25 cellular contexts compared by ENCODE assay signal in genomic region chr1:230072866-230073265, GRCh38. TPM values are rescaled to one million over a fixed set of nuclear protein-coding genes. Genes with fewer than 3 reads are reported as not detected.
DNase-seq lines count a peak whose midpoint lies in the region; ATAC-seq and TF ChIP-seq lines count a peak whose summit lies in the region.
"Had no signal": no experiment of that assay in that cellular context is flagged by ENCODE, and none has a peak within 500 bp of the region (broad histone marks: within the 10 kb centered on the region; RNA-seq: fewer than 3 reads in every experiment).

No MANE protein-coding gene starts in this region.

- H3K79me1 ChIP-seq in trophoblast cell (ENCODE audit: low read length): peaks cover 8% of the 10 kb centered on the region

- H3K4me1 ChIP-seq in Loucy (ENCODE audit: insufficient read depth, low read length, poor library complexity, severe bottlenecking) (peaks cover 74% of the 10 kb centered on the region), trophoblast cell (ENCODE audit: control insufficient read depth in 1 of 2, insufficient read depth in 2 of 2, low read length in 2 of 2) (peaks cover 11 to 16% of the 10 kb centered on the region in 2 experiments)

- peak; percentile 52 for DNase-seq in activated CD8-positive, alpha-beta memory T cell treated with anti-CD3 and anti-CD28 coated beads for 24 hours
- no peak for DNase-seq in activated CD8-positive, alpha-beta memory T cell treated with anti-CD3 and anti-CD28 coated beads, Interleukin-2, amount 50 U/mL, for 48 hours
- DNase-seq in chondrocyte (ENCODE audit: low spot score): no peak
- no peak for DNase-seq in trophoblast cell
- DNase-seq in activated effector memory CD4-positive, alpha-beta T cell treated with anti-CD3 and anti-CD28 coated beads, Interleukin-2, amount 50 U/mL, for 16 hours: no peak
- DNase-seq in activated CD4-positive, alpha-beta T cell treated with anti-CD3 and anti-CD28 coated beads, Interleukin-2, amount 10 ng/mL, durations not matched to agents 24 days and 14 days: no peak
- DNase-seq: 8988T; glutamatergic neuron; GOT3; mesendoderm; naive thymus-derived CD8-positive, alpha-beta T cell; NCI-H146; NCI-H2171 treated with DMSO at 0.1 percent for 48 hours; NCI-H526; right lobe of liver; stimulated activated CD8-positive, alpha-beta memory T cell treated with anti-CD3 and anti-CD28 coated beads, Interleukin-4, amount 100 ng/mL, for 48 hours; upper lobe of right lung had no signal

- peak overlapping the region; percentile 36 for H3K9ac ChIP-seq in Loucy (ENCODE audit: low read depth, low read length, poor library complexity, severe bottlenecking)
- H3K9ac ChIP-seq in trophoblast cell (ENCODE audit: low read length): no peak overlapping the region

- H3K79me2 ChIP-seq in Loucy (ENCODE audit: insufficient read depth, low read length) (peaks cover 100% of the 10 kb centered on the region), trophoblast cell (ENCODE audit: control insufficient read depth, insufficient read depth, low read length, poor library complexity) (peaks cover 17% of the 10 kb centered on the region)

- H3K14ac ChIP-seq in trophoblast cell (ENCODE audit: low read length): no peak overlapping the region

- H3K27me3 ChIP-seq in Loucy (ENCODE audit: insufficient read depth, low read length, poor library complexity, severe bottlenecking): no peaks in the 10 kb centered on the region
- H3K27me3 ChIP-seq in trophoblast cell (ENCODE audit: insufficient read depth, low read length): no peaks in the 10 kb centered on the region
- H3K27me3 ChIP-seq: MG63, pancreas, right lobe of liver, upper lobe of right lung had no signal

- peak overlapping the region; percentile 98 for H3K27ac Mint-ChIP-seq in chondrocyte (ENCODE audit: unreplicated experiment)
- H3K27ac Mint-ChIP-seq in activated CD4-positive, alpha-beta T cell treated with anti-CD3 and anti-CD28 coated beads, Interleukin-2, amount 10 ng/mL, durations not matched to agents 24 days and 14 days: no peak overlapping the region
- H3K27ac Mint-ChIP-seq: B cell, endodermal cell had no signal

- H3K4me3 ChIP-seq in Loucy (ENCODE audit: low read length, poor library complexity, severe bottlenecking) (peak overlapping the region; percentile 83), trophoblast cell (ENCODE audit: low read depth, low read length) (no peak overlapping the region)
- H3K4me3 ChIP-seq: MG63, pancreas, right lobe of liver, upper lobe of right lung had no signal

- H4K20me1 ChIP-seq in Loucy (ENCODE audit: insufficient read depth, low read length, poor library complexity, severe bottlenecking): peaks cover 97% of the 10 kb centered on the region

- H3K4ac ChIP-seq in trophoblast cell (ENCODE audit: low read depth, low read length): peak overlapping the region; percentile 6

- no peak overlapping the region for H2BK120ac ChIP-seq in trophoblast cell (ENCODE audit: insufficient read depth, low read length, poor library complexity)

- H3K4me3 Mint-ChIP-seq in chondrocyte (ENCODE audit: unreplicated experiment): no peak overlapping the region
- H3K4me3 Mint-ChIP-seq in activated CD4-positive, alpha-beta T cell treated with anti-CD3 and anti-CD28 coated beads, Interleukin-2, amount 10 ng/mL, durations not matched to agents 24 days and 14 days: no peak overlapping the region
- H3K4me3 Mint-ChIP-seq: activated naive CD8-positive, alpha-beta T cell; B cell; endodermal cell; naive thymus-derived CD8-positive, alpha-beta T cell had no signal

- H3K4me1 Mint-ChIP-seq in chondrocyte (ENCODE audit: low read depth): peaks cover 90% of the 10 kb centered on the region
- H3K4me1 Mint-ChIP-seq in activated CD4-positive, alpha-beta T cell treated with anti-CD3 and anti-CD28 coated beads, Interleukin-2, amount 10 ng/mL, durations not matched to agents 24 days and 14 days: peaks cover 68% of the 10 kb centered on the region

- H2AFZ ChIP-seq in Loucy (ENCODE audit: low read length): no peak overlapping the region
- no peak overlapping the region for H2AFZ ChIP-seq in trophoblast cell (ENCODE audit: insufficient read depth, low read length, poor library complexity)

- intact Hi-C loops in activated CD4-positive, alpha-beta T cell treated with anti-CD3 and anti-CD28 coated beads, Interleukin-2, amount 10 ng/mL, durations not matched to agents 24 days and 14 days (cut with micrococcal nuclease): no loop called here

- H4K12ac ChIP-seq in trophoblast cell (ENCODE audit: low read depth, low read length): no peak overlapping the region

- H4K91ac ChIP-seq in trophoblast cell (ENCODE audit: low read depth, low read length): no peak overlapping the region

- H3K36me3 ChIP-seq in Loucy (ENCODE audit: insufficient read depth, low read length) (peaks cover 21% of the 10 kb centered on the region; the same call in 1 of the 2 replicates), trophoblast cell (ENCODE audit: control insufficient read depth in 1 of 2, insufficient read depth in 2 of 2, low read length in 2 of 2) (peaks cover 0 to 7% of the 10 kb centered on the region in 2 experiments)
- H3K36me3 ChIP-seq: pancreas, right lobe of liver, upper lobe of right lung had no signal

- H3K9me3 Mint-ChIP-seq in chondrocyte (ENCODE audit: low read depth): no peaks in the 10 kb centered on the region
- H3K9me3 Mint-ChIP-seq in activated CD4-positive, alpha-beta T cell treated with anti-CD3 and anti-CD28 coated beads, Interleukin-2, amount 10 ng/mL, durations not matched to agents 24 days and 14 days: no peaks in the 10 kb centered on the region
- H3K9me3 Mint-ChIP-seq: endodermal cell; naive thymus-derived CD8-positive, alpha-beta T cell had no signal

- H3K18ac ChIP-seq in trophoblast cell (ENCODE audit: low read length): no peak overlapping the region

- WGBS in trophoblast cell (ENCODE audit: extremely low coverage, insufficient coverage, insufficient read length): no CpG with 5 or more reads among the region's 1 CpG

- no peak for TF ChIP-seq CTCF in Loucy (conservative IDR thresholded peaks at IDR 0.05; ENCODE audit: low read length)
- no peak for TF ChIP-seq CTCF in chondrocyte (IDR thresholded peaks at IDR 0.05)

- H3K9me2 ChIP-seq in Loucy (replicated peaks; ENCODE audit: low read depth, low read length): no peaks in the 10 kb centered on the region

- no peak overlapping the region for H4K8ac ChIP-seq in trophoblast cell (ENCODE audit: low read depth, low read length)

- no peak for ATAC-seq in HG02571 (IDR thresholded peaks at IDR 0.05; ENCODE audit: unreplicated experiment)
- ATAC-seq: naive thymus-derived CD8-positive, alpha-beta T cell; Right ventricle myocardium inferior; upper lobe of right lung had no signal

- H3K36me3 Mint-ChIP-seq in chondrocyte (ENCODE audit: low read depth): peaks cover 8% of the 10 kb centered on the region
- H3K36me3 Mint-ChIP-seq in activated CD4-positive, alpha-beta T cell treated with anti-CD3 and anti-CD28 coated beads, Interleukin-2, amount 10 ng/mL, durations not matched to agents 24 days and 14 days (ENCODE audit: low read depth): peaks cover 25% of the 10 kb centered on the region

- peak overlapping the region; percentile 92 for H3K4me2 ChIP-seq in Loucy (ENCODE audit: low read depth, low read length, poor library complexity, severe bottlenecking)
- no peak overlapping the region for H3K4me2 ChIP-seq in trophoblast cell (ENCODE audit: low read length)

- no peak overlapping the region for H3K23ac ChIP-seq in trophoblast cell (ENCODE audit: low read length)

- H3K27ac ChIP-seq in trophoblast cell (ENCODE audit: low read depth, low read length): no peak overlapping the region
- H3K27ac ChIP-seq: right lobe of liver, upper lobe of right lung had no signal

- no peaks in the 10 kb centered on the region for H3F3A ChIP-seq in Loucy (ENCODE audit: low read depth)

- H3K27me3 Mint-ChIP-seq in chondrocyte (ENCODE audit: low read depth): no peaks in the 10 kb centered on the region
- no peaks in the 10 kb centered on the region for H3K27me3 Mint-ChIP-seq in activated CD4-positive, alpha-beta T cell treated with anti-CD3 and anti-CD28 coated beads, Interleukin-2, amount 10 ng/mL, durations not matched to agents 24 days and 14 days
- H3K27me3 Mint-ChIP-seq: activated naive CD8-positive, alpha-beta T cell; B cell; naive thymus-derived CD8-positive, alpha-beta T cell had no signal

- H3K9me3 ChIP-seq in Loucy (ENCODE audit: insufficient read depth, low read depth, low read length) (no peaks in the 10 kb centered on the region), trophoblast cell (ENCODE audit: insufficient read depth, low read depth, low read length) (peaks cover 1% of the 10 kb centered on the region)
- H3K9me3 ChIP-seq: MG63, pancreas, right lobe of liver, upper lobe of right lung had no signal

- no peak overlapping the region for H2AK5ac ChIP-seq in trophoblast cell (ENCODE audit: low read length)

- no peak overlapping the region for H2BK12ac ChIP-seq in trophoblast cell (ENCODE audit: low read length)

- H2BK5ac ChIP-seq in trophoblast cell (ENCODE audit: low read depth, low read length, poor library complexity): no peak overlapping the region

RNA-seq across cellular contexts. Expression of gene GALNT2, which starts 5.8 kb away (rescaled TPM):
- total RNA-seq in chondrocyte: 210 to 276 TPM (median 223 TPM) in 3 replicates
- polyA plus RNA-seq in trophoblast cell (2013): 156 and 169 TPM in 2 replicates
- 68.5 and 72.4 TPM in 2 replicates for total RNA-seq in activated CD4-positive, alpha-beta T cell treated with anti-CD3 and anti-CD28 coated beads, Interleukin-2, amount 10 ng/mL, durations not matched to agents 24 days and 14 days
